In genomic region chr7:55722874-55723520, GRCh38 we compare ENCODE assay signal across 8 cellular contexts.
DNase-seq lines count a peak whose midpoint lies in the region; ATAC-seq, FAIRE-seq and TF ChIP-seq lines count a peak whose summit lies in the region.
"Not testable (repeated sequence)": the region's sequence is repeated elsewhere in the genome, so short reads cannot be mapped to it uniquely, and the experiment has no call there.

No MANE protein-coding gene starts in this region.

- not testable (repeated sequence) for H2BK5ac ChIP-seq in IMR-90 (ENCODE audit: low read depth, low read length, poor library complexity, severe bottlenecking)

- POLR2A ChIA-PET in IMR-90 (lab: Charles Lee; ENCODE audit: unreplicated experiment): not testable (repeated sequence)

- not testable (repeated sequence) for H3K4me3 Mint-ChIP-seq in activated naive CD8-positive, alpha-beta T cell treated with anti-CD3 and anti-CD28 coated beads, Interleukin-2, amount 50 U/mL, for 24 hours; progenitor cell of endocrine pancreas (ENCODE audit: low read depth)

- not testable (repeated sequence) for H3K27ac Mint-ChIP-seq in activated naive CD8-positive, alpha-beta T cell treated with anti-CD3 and anti-CD28 coated beads, Interleukin-2, amount 50 U/mL, for 24 hours; progenitor cell of endocrine pancreas

- H3K14ac ChIP-seq in IMR-90 (replicated peaks; ENCODE audit: low read depth, low read length): not testable (repeated sequence)

- H3K27me3 ChIP-seq in DND-41 (ENCODE audit: insufficient read depth, low read length, poor library complexity); IMR-90 (ENCODE audit: control insufficient read depth, insufficient read depth, low read length); heart right ventricle: not testable (repeated sequence)

- not testable (repeated sequence) for BruUV-seq in IMR-90 (replicated peaks; lab: Mats Ljungman, UMichigan)

- H3K18ac ChIP-seq in IMR-90 (ENCODE audit: low read depth, low read length): not testable (repeated sequence)

- in situ Hi-C loops in IMR-90 (cut with MboI; ENCODE audit: low sequenced_read_pairs): not testable (repeated sequence)

- not testable (repeated sequence) for H3K79me2 ChIP-seq in DND-41 (ENCODE audit: insufficient read depth, low read length)

- H2BK15ac ChIP-seq in IMR-90 (ENCODE audit: low read depth, low read length): not testable (repeated sequence)

- not testable (repeated sequence) for H2AFZ ChIP-seq in DND-41 (ENCODE audit: low read depth, low read length); IMR-90 (replicated peaks; ENCODE audit: low read length, poor library complexity)

- H3K36me3 Mint-ChIP-seq in activated naive CD8-positive, alpha-beta T cell treated with anti-CD3 and anti-CD28 coated beads, Interleukin-2, amount 50 U/mL, for 24 hours (ENCODE audit: low read depth); progenitor cell of endocrine pancreas (ENCODE audit: insufficient read depth): not testable (repeated sequence)

- WGBS in IMR-90 (ENCODE audit: extremely low coverage in 2 of 2, insufficient read length in 1 of 2), 2 experiments: no CpG with 5 or more reads among the region's 7 CpGs
- WGBS in heart right ventricle, 2 donors: 38 to 45% methylated on average over 5 of the region's 7 CpGs

- not testable (repeated sequence) for H3K27me3 Mint-ChIP-seq in activated naive CD8-positive, alpha-beta T cell treated with anti-CD3 and anti-CD28 coated beads, Interleukin-2, amount 50 U/mL, for 24 hours; progenitor cell of endocrine pancreas

- not testable (repeated sequence) for H4K5ac ChIP-seq in IMR-90 (ENCODE audit: low read depth, low read length)

- H3K79me1 ChIP-seq in IMR-90 (ENCODE audit: low read depth in 1 of 2, low read length in 2 of 2): not testable (repeated sequence)

- dilution Hi-C loops in IMR-90 (cut with HindIII; ENCODE audit: low sequenced_read_pairs, unreplicated experiment): not testable (repeated sequence)

- not testable (repeated sequence) for H2BK20ac ChIP-seq in IMR-90 (ENCODE audit: low read depth, low read length)

- H3K9me1 ChIP-seq in IMR-90 (ENCODE audit: insufficient read depth, low read length): not testable (repeated sequence)

- H3K4me1 ChIP-seq in DND-41 (ENCODE audit: insufficient read depth, low read length); IMR-90 (ENCODE audit: control insufficient read depth, insufficient read depth, low read length); heart right ventricle: not testable (repeated sequence)

- not testable (repeated sequence) for TF ChIP-seq CTCF in DND-41 (IDR thresholded peaks at IDR 0.05; ENCODE audit: borderline replicate concordance, extremely low read depth, low read length, poor library complexity, severe bottlenecking); IMR-90 (conservative IDR thresholded peaks at IDR 0.05; ENCODE audit: low read depth, low read length)
- TF ChIP-seq CTCF in heart right ventricle (IDR thresholded peaks at IDR 0.05): peak in 6 of 9 donors; percentile 15 to 39 (median 20)
- peak; percentile 9 for TF ChIP-seq CTCF in progenitor cell of endocrine pancreas (IDR thresholded peaks at IDR 0.05; ENCODE audit: unreplicated experiment)

- not testable (repeated sequence) for H3K4ac ChIP-seq in IMR-90 (ENCODE audit: low read depth, low read length)

- H3K36me3 ChIP-seq in DND-41 (ENCODE audit: insufficient read depth, low read length); IMR-90 (ENCODE audit: control insufficient read depth, insufficient read depth, low read length); heart right ventricle: not testable (repeated sequence)

- H3K23ac ChIP-seq in IMR-90 (ENCODE audit: low read depth, low read length): not testable (repeated sequence)

- intact Hi-C loops in IMR-90 (cut with micrococcal nuclease): not testable (repeated sequence)
- intact Hi-C loops in heart right ventricle (cut with DNase I): loop anchor here in 2 of 10 donors (5.0 to 10.0 kb wide), 2 partner anchors 78 to 81 kb away; no protein-coding TSS in a partner anchor

- not testable (repeated sequence) for TF ChIP-seq POLR2A in IMR-90 (IDR thresholded peaks at IDR 0.05; ENCODE audit: low read depth, low read length)

- H3K4me2 ChIP-seq in DND-41 (ENCODE audit: insufficient read depth, low read length); IMR-90 (ENCODE audit: low read depth, low read length): not testable (repeated sequence)

- H4K91ac ChIP-seq in IMR-90 (ENCODE audit: insufficient read depth, low read depth, low read length): not testable (repeated sequence)

- H3K56ac ChIP-seq in IMR-90 (ENCODE audit: extremely low read depth, insufficient read depth, low read length): not testable (repeated sequence)

- H3K9me3 ChIP-seq in DND-41 (ENCODE audit: insufficient read depth, low read length, severe bottlenecking); IMR-90 (ENCODE audit: control insufficient read depth, insufficient read depth, low read length); heart right ventricle: not testable (repeated sequence)

- H3K9me3 Mint-ChIP-seq in activated naive CD8-positive, alpha-beta T cell treated with anti-CD3 and anti-CD28 coated beads, Interleukin-2, amount 50 U/mL, for 24 hours; progenitor cell of endocrine pancreas (ENCODE audit: low read depth): not testable (repeated sequence)

- not testable (repeated sequence) for TF ChIP-seq RAD21 in IMR-90 (IDR thresholded peaks at IDR 0.05; ENCODE audit: low read length)

- not testable (repeated sequence) for H2AK5ac ChIP-seq in IMR-90 (ENCODE audit: low read depth, low read length)

- H3K4me3 ChIP-seq in DND-41 (ENCODE audit: low read depth in 1 of 2, low read length in 2 of 2); IMR-90 (ENCODE audit: insufficient read depth, low read depth, low read length); heart right ventricle: not testable (repeated sequence)

- H4K20me1 ChIP-seq in DND-41 (ENCODE audit: insufficient read depth, low read length); IMR-90 (ENCODE audit: insufficient read depth, low read length): not testable (repeated sequence)

- not testable (repeated sequence) for H3K9ac ChIP-seq in DND-41 (ENCODE audit: low read depth, low read length); IMR-90 (ENCODE audit: low read depth, low read length)

- not testable (repeated sequence) for H2BK120ac ChIP-seq in IMR-90 (ENCODE audit: low read depth, low read length)

- ATAC-seq in DND-41 (ENCODE audit: insufficient read depth, low read depth) (peak; percentile 62; the same call in 1 of the 3 replicates), GM21825 (IDR thresholded peaks at IDR 0.05; ENCODE audit: unreplicated experiment) (peak; percentile 98), HG03060 (IDR thresholded peaks at IDR 0.05; ENCODE audit: low read depth, unreplicated experiment) (peak; percentile 76), IMR-90 (ENCODE audit: low read depth) (peak; percentile 91), heart right ventricle (peak in 5 of 8 donors; percentile 63 to 84 (median 74))
- peak; percentile 61 for ATAC-seq in activated naive CD8-positive, alpha-beta T cell treated with anti-CD3 and anti-CD28 coated beads, Interleukin-2, amount 50 U/mL, for 24 hours

- CTCF ChIA-PET in IMR-90 (lab: Yijun Ruan, JAX): not testable (repeated sequence)

- FAIRE-seq in GM19239 (lab: Jason Lieb, UNC): peak; percentile 95

- not testable (repeated sequence) for H3K27ac ChIP-seq in DND-41 (ENCODE audit: low read length); IMR-90 (ENCODE audit: insufficient read depth, low read length); heart right ventricle

- not testable (repeated sequence) for H3K4me1 Mint-ChIP-seq in activated naive CD8-positive, alpha-beta T cell treated with anti-CD3 and anti-CD28 coated beads, Interleukin-2, amount 50 U/mL, for 24 hours; progenitor cell of endocrine pancreas (ENCODE audit: low read depth)

- not testable (repeated sequence) for H2AK9ac ChIP-seq in IMR-90 (replicated peaks; ENCODE audit: low read depth, low read length, poor library complexity)

- H4K8ac ChIP-seq in IMR-90 (ENCODE audit: low read depth in 2 of 2, low read length in 2 of 2): not testable (repeated sequence)

- not testable (repeated sequence) for DNase-seq in DND-41; GM19239 (ENCODE audit: insufficient read length, low spot score); IMR-90; activated naive CD8-positive, alpha-beta T cell treated with anti-CD3 and anti-CD28 coated beads, Interleukin-2, amount 50 U/mL, for 24 hours; heart right ventricle; progenitor cell of endocrine pancreas (ENCODE audit: low spot score, unreplicated experiment)
